17 cellular contexts compared by ENCODE assay signal in genomic region chr19:28602675-28603298, GRCh38.
DNase-seq lines count a peak whose midpoint lies in the region; ATAC-seq, FAIRE-seq and TF ChIP-seq lines count a peak whose summit lies in the region.
"Had no signal": no experiment of that assay in that cellular context is flagged by ENCODE, and none has a peak within 500 bp of the region (broad histone marks: within the 10 kb centered on the region; RNA-seq: fewer than 3 reads in every experiment).

No MANE protein-coding gene starts in this region.

- H3K9me3 ChIP-seq in MM.1S (replicated peaks; ENCODE audit: insufficient read depth, low read length) = no peaks in the 10 kb centered on the region
- 0 out of 2 replicates have a peak, but pooled peaks cover 2% of the 10 kb centered on the region for H3K9me3 ChIP-seq in K562 (replicated peaks; ENCODE audit: control insufficient read depth, insufficient read depth, low read depth, low read length)
- H3K9me3 ChIP-seq: BE2C had no signal

- POLR2A ChIA-PET in K562 (lab: Yijun Ruan, JAX) = interaction anchor here (0.6 to 7.2 kb wide), 7 partner anchors 11 to 693 kb away, joined by 3 to 81 read pairs (median 4); no protein-coding TSS in a partner anchor

- TF ChIP-seq EP300 in K562 (IDR thresholded peaks at IDR 0.05; ENCODE audit: low read length) = no peak; the same call in 1 of the 2 replicates

- peaks cover 36% of the 10 kb centered on the region for H3F3A ChIP-seq in MM.1S (ENCODE audit: insufficient read depth, low read length)

- H3K4me1 ChIP-seq in MM.1S (ENCODE audit: low read length) = peaks cover 59% of the 10 kb centered on the region
- H3K4me1 ChIP-seq in K562 (replicated peaks in 1 of 2; ENCODE audit: control insufficient read depth in 2 of 2, insufficient read depth in 2 of 2, low read length in 2 of 2) = peaks cover 46 to 65% of the 10 kb centered on the region in 2 experiments
- H3K4me1 ChIP-seq: BE2C had no signal

- H2AFZ ChIP-seq in MM.1S (ENCODE audit: low read length) = no peak overlapping the region
- H2AFZ ChIP-seq in K562 (ENCODE audit: low read depth, low read length) = peak overlapping the region; percentile 29; the same call in 1 of the 2 replicates
- H2AFZ ChIP-seq: GM23338 had no signal

- H3K4me3 ChIP-seq in MM.1S (ENCODE audit: low read length) (no peak overlapping the region), K562 (peak overlapping the region; percentile 17; the same call in 1 of the 2 replicates)
- H3K4me3 ChIP-seq: GM23338 had no signal

- no TSS peak for BruUV-seq in K562 (replicated peaks; lab: Mats Ljungman, UMichigan)

- no peaks in the 10 kb centered on the region for H3K9me2 ChIP-seq in MM.1S (replicated peaks; ENCODE audit: insufficient read depth, low read length)

- WGBS in K562 (ENCODE audit: insufficient coverage, low coverage, missing lambda C conversion rate) = 8% methylated on average over 8 of the region's 9 CpGs

- in situ Hi-C loops in K562 (cut with MboI) = no loop called here

- TF ChIP-seq RAD21 in K562 (CRISPR knock-in tag; conservative IDR thresholded peaks at IDR 0.05 in 1 of 2, IDR thresholded peaks at IDR 0.05 in 1 of 2) = no peak

- DNase-seq in MM.1S (no peak), OCI-M1 (lab: John Stamatoyannopoulos, UW) (peak; percentile 91), K562 (ENCODE audit: extremely low read depth in 1 of 4, low spot score in 3 of 4) (peak; percentile 43 to 82 (median 60)), H4 (ENCODE audit: low spot score) (no peak)
- DNase-seq: BE2C; CD4-positive, alpha-beta T cell; DMS153; DMS79; GDM1; H9 had no signal

- H4K20me1 ChIP-seq in MM.1S (ENCODE audit: insufficient read depth, low read length) = no peaks in the 10 kb centered on the region
- no peaks in the 10 kb centered on the region for H4K20me1 ChIP-seq in K562 (replicated peaks; ENCODE audit: control insufficient read depth, insufficient read depth, low read length)

- FAIRE-seq in K562 (lab: Jason Lieb, UNC) = peak; percentile 91
- FAIRE-seq: GM12892, GM18507 had no signal

- no peaks in the 10 kb centered on the region for H3K9me1 ChIP-seq in K562 (ENCODE audit: control insufficient read depth, insufficient read depth, low read length)

- TF ChIP-seq CTCF in MM.1S (IDR thresholded peaks at IDR 0.05; ENCODE audit: low read length) (no peak), K562 (IDR thresholded peaks at IDR 0.05 in 2 of 3, conservative IDR thresholded peaks at IDR 0.05 in 1 of 3; ENCODE audit: insufficient read depth in 2 of 3, low read depth in 1 of 3, low read length in 3 of 3) (no peak)

- H3K27me3 ChIP-seq in MM.1S (replicated peaks; ENCODE audit: insufficient read depth, low read length) = no peaks in the 10 kb centered on the region
- no peaks in the 10 kb centered on the region for H3K27me3 ChIP-seq in K562 (ENCODE audit: control insufficient read depth in 2 of 2, insufficient read depth in 2 of 2, low read length in 2 of 2)
- H3K27me3 ChIP-seq: BE2C had no signal

- H3K36me3 ChIP-seq in MM.1S (replicated peaks; ENCODE audit: insufficient read depth, low read length) (no peaks in the 10 kb centered on the region; the same call in 1 of the 2 replicates), K562 (ENCODE audit: control insufficient read depth, insufficient read depth, low read length) (peaks cover 11% of the 10 kb centered on the region)
- H3K36me3 ChIP-seq: BE2C had no signal

- peak overlapping the region; percentile 86 for H3K27ac ChIP-seq in MM.1S (ENCODE audit: low read length)
- peak overlapping the region; percentile 76 for H3K27ac ChIP-seq in K562 (ENCODE audit: extremely low read depth, low read depth, low read length)
- H3K27ac ChIP-seq: C4-2B, HL-60 had no signal

- ATAC-seq in K562 (peak; percentile 11), HG03342 (IDR thresholded peaks at IDR 0.05; ENCODE audit: unreplicated experiment) (no peak), HG03469 (IDR thresholded peaks at IDR 0.05; ENCODE audit: unreplicated experiment) (no peak)
- ATAC-seq: GM23338 had no signal

- CTCF ChIA-PET in K562 (lab: Yijun Ruan, JAX; ENCODE audit: low intra/inter-chr PET ratio) = no interaction called here

- peaks cover 19% of the 10 kb centered on the region for H3K79me2 ChIP-seq in MM.1S (ENCODE audit: low read length)
- H3K79me2 ChIP-seq in K562 (ENCODE audit: control insufficient read depth, insufficient read depth, low read length) = peaks cover 77% of the 10 kb centered on the region

- peak overlapping the region; percentile 16; the same call in 1 of the 2 replicates for H3K9ac ChIP-seq in MM.1S (ENCODE audit: low read length)
- H3K9ac ChIP-seq in K562 (ENCODE audit: insufficient read depth in 1 of 2, low read depth in 2 of 2, low read length in 2 of 2) = peak overlapping the region; percentile 68 to 98; a peak in 3 of 4 replicates

- intact Hi-C loops in K562 (cut with micrococcal nuclease) = no loop called here

- H3K4me2 ChIP-seq in MM.1S (ENCODE audit: low read depth, low read length) = peak overlapping the region; percentile 23
- peak overlapping the region; percentile 79 for H3K4me2 ChIP-seq in K562 (ENCODE audit: insufficient read depth, low read length)
- H3K4me2 ChIP-seq: GM23338 had no signal

- no peak for TF ChIP-seq POLR2A in K562 (conservative IDR thresholded peaks at IDR 0.05)

TF ChIP-seq in K562, 482 proteins besides CTCF, POLR2A, EP300 and RAD21 (continues in another document):
- TF ChIP-seq TRIM24 (IDR thresholded peaks at IDR 0.05) = 0 out of 4 replicates have a peak, but pooled peaks of 1 of the 2 experiments have one; percentile 8
- TF ChIP-seq ZEB2 (IDR thresholded peaks at IDR 0.05) = 0 out of 2 replicates have a peak, but pooled peaks have one; percentile 30
- peak; percentile 83 for TF ChIP-seq PRDM10 (IDR thresholded peaks at IDR 0.05; ENCODE audit: partially characterized antibody)
- peak; percentile 1; the same call in 1 of the 2 replicates for TF ChIP-seq HES1 (IDR thresholded peaks at IDR 0.05; ENCODE audit: low read depth)
- TF ChIP-seq PML (IDR thresholded peaks at IDR 0.05; ENCODE audit: low read length) = 0 out of 2 replicates have a peak, but pooled peaks have one; percentile 9
- no peak for TF ChIP-seq ARID3A (IDR thresholded peaks at IDR 0.05; ENCODE audit: borderline replicate concordance, low read depth, low read length)
- TF ChIP-seq ZNF316 (IDR thresholded peaks at IDR 0.05) = no peak
- TF ChIP-seq DMBX1 (CRISPR knock-in tag; IDR thresholded peaks at IDR 0.05; ENCODE audit: borderline replicate concordance) = 0 out of 2 replicates have a peak, but pooled peaks have one; percentile 10
- TF ChIP-seq FOXM1 (IDR thresholded peaks at IDR 0.05; ENCODE audit: low read depth) = peak; percentile 28; the same call in 1 of the 2 replicates
- TF ChIP-seq FOXM1 (CRISPR knock-in tag; IDR thresholded peaks at IDR 0.05; ENCODE audit: low read depth) = no peak
- 0 out of 2 replicates have a peak, but pooled peaks have one; percentile 31 for TF ChIP-seq SMARCA4 (IDR thresholded peaks at IDR 0.05)

Comparison
In these comparisons a context has a peak if more than half of its experiments do, and no peak if none do; other contexts are left out.
1. DNase-seq: peak in OCI-M1 (single experiment) and K562 (4 of 4); none in MM.1S (single experiment) and H4 (single experiment).